Comparison of ENCODE assay signal across 26 cellular contexts in the genomic region with DNA sequence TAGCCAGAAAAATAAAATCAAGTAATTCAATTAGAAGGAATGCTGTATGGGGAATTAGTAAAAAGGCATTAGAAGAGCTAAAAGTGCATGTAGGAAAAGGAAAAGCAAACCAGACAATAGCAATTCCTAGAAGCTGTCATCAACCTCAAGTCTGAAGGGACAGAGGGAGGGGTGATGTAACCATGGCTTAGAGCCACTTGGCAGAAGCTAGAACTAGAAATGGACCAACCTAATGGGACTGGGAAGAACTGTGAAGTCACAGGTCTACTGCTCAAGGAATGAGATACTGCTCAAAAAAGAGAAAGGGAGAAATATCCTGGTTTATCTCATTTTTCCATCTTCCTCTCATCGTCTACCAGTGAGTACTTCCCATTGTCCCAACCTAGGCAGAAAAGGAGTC.
"Had no signal": no experiment of that assay in that cellular context is flagged by ENCODE, and none has a peak within 500 bp of the region (broad histone marks: within the 10 kb centered on the region; RNA-seq: fewer than 3 reads in every experiment).

No MANE protein-coding gene starts in this region.

- H3K9me3 ChIP-seq: ascending aorta, breast epithelium had no signal

- H3K27ac ChIP-seq: ascending aorta, breast epithelium, cardiac muscle cell, coronary artery, dorsolateral prefrontal cortex had no signal

- DNase-seq: activated CD4-positive, alpha-beta memory T cell treated with anti-CD3 and anti-CD28 coated beads for 36 hours; activated CD4-positive, alpha-beta T cell treated with anti-CD3 and anti-CD28 coated beads for 36 hours; activated CD4-positive, alpha-beta T cell treated with anti-CD3 and anti-CD28 coated beads, Interleukin-2, amount 10 ng/mL, durations not matched to agents 24 days and 14 days; activated CD4-positive, CD25-positive, alpha-beta regulatory T cell; activated CD4-positive, CD25-positive, alpha-beta regulatory T cell treated with anti-CD3 and anti-CD28 coated beads, Interleukin-2, amount 50 U/mL, for 72 hours; activated CD8-positive, alpha-beta memory T cell treated with anti-CD3 and anti-CD28 coated beads, Interleukin-2, amount 10 ng/mL, durations not matched to agents 7 days and 5 days; activated CD8-positive, alpha-beta memory T cell treated with anti-CD3 and anti-CD28 coated beads, Interleukin-2, amount 50 U/mL, for 4 hours; activated CD8-positive, alpha-beta T cell treated with anti-CD3 and anti-CD28 coated beads, Interleukin-2, amount 10 ng/mL, durations not matched to agents 7 days and 5 days; activated effector memory CD4-positive, alpha-beta T cell treated with anti-CD3 and anti-CD28 coated beads, Interleukin-2, amount 50 U/mL, for 16 hours; activated naive CD4-positive, alpha-beta T cell treated with anti-CD3 and anti-CD28 coated beads, Interleukin-2, amount 10 ng/mL, durations not matched to agents 7 days and 5 days; activated naive CD8-positive, alpha-beta T cell treated with anti-CD3 and anti-CD28 coated beads, Interleukin-2, amount 10 ng/mL, durations not matched to agents 7 days and 5 days; activated T-cell treated with anti-CD3 and anti-CD28 coated beads, Interleukin-2, amount 50 U/mL, for 1 hour; activated T-cell treated with anti-CD3 and anti-CD28 coated beads, Interleukin-2, amount 50 U/mL, for 48 hours; dorsolateral prefrontal cortex; effector memory CD4-positive, alpha-beta T cell; endodermal cell; foreskin fibroblast; head of caudate nucleus; T-helper 2 cell had no signal

- H3K36me3 ChIP-seq: ascending aorta, breast epithelium, cardiac muscle cell had no signal

- H3K4me1 ChIP-seq: ascending aorta, breast epithelium had no signal

- FAIRE-seq: frontal cortex had no signal

- ATAC-seq: activated CD4-positive, alpha-beta T cell treated with anti-CD3 and anti-CD28 coated beads for 36 hours; activated CD8-positive, alpha-beta memory T cell treated with anti-CD3 and anti-CD28 coated beads, Interleukin-2, amount 10 ng/mL, durations not matched to agents 7 days and 5 days; activated CD8-positive, alpha-beta T cell treated with anti-CD3 and anti-CD28 coated beads, Interleukin-2, amount 10 ng/mL, durations not matched to agents 7 days and 5 days; activated naive CD4-positive, alpha-beta T cell treated with anti-CD3 and anti-CD28 coated beads, Interleukin-2, amount 50 U/mL, for 72 hours; esophagus mucosa had no signal

- H3K27me3 ChIP-seq: ascending aorta, breast epithelium, cardiac muscle cell, dorsolateral prefrontal cortex had no signal

- H3K4me3 ChIP-seq: ascending aorta, breast epithelium, cardiac muscle cell, coronary artery, dorsolateral prefrontal cortex had no signal
